25 cellular contexts compared by ENCODE assay signal in genomic region chr4:48649505-48649904, GRCh38.
"Had no signal": no experiment of that assay in that cellular context is flagged by ENCODE, and none has a peak within 500 bp of the region (broad histone marks: within the 10 kb centered on the region; RNA-seq: fewer than 3 reads in every experiment).

No MANE protein-coding gene starts in this region.

- H3K27me3 ChIP-seq: adrenal gland, SJSA1 had no signal

- ATAC-seq: activated CD4-positive, alpha-beta T cell treated with anti-CD3 and anti-CD28 coated beads for 36 hours; activated CD8-positive, alpha-beta T cell treated with anti-CD3 and anti-CD28 coated beads for 36 hours; Panc1; T-helper 17 cell had no signal

- H3K36me3 ChIP-seq: adrenal gland, SJSA1, WERI-Rb-1 had no signal

- H3K4me3 ChIP-seq: adrenal gland, SJSA1 had no signal

- DNase-seq: activated CD4-positive, alpha-beta T cell treated with anti-CD3 and anti-CD28 coated beads for 36 hours; activated CD4-positive, alpha-beta T cell treated with anti-CD3 and anti-CD28 coated beads, Interleukin-2, amount 50 U/mL, for 1 hour; activated CD8-positive, alpha-beta memory T cell treated with anti-CD3 and anti-CD28 coated beads, Interleukin-2, amount 50 U/mL, for 48 hours; activated CD8-positive, alpha-beta T cell treated with anti-CD3 and anti-CD28 coated beads for 36 hours; activated naive CD4-positive, alpha-beta T cell treated with anti-CD3 and anti-CD28 coated beads, Interleukin-2, amount 50 U/mL, for 16 hours; activated naive CD8-positive, alpha-beta T cell treated with anti-CD3 and anti-CD28 coated beads, Interleukin-2, amount 10 ng/mL, durations not matched to agents 7 days and 5 days; activated T-cell treated with anti-CD3 and anti-CD28 coated beads, Interleukin-2, amount 50 U/mL, for 1 hour; adrenal gland; anterior cingulate cortex; NCI-H1092 treated with DMSO at 0.1 percent for 48 hours; NCI-H1417 treated with DMSO at 0.1 percent for 48 hours; NCI-H1694; NCI-H2029 treated with DMSO at 0.1 percent for 48 hours; NCI-H510A treated with DMSO at 0.1 percent for 48 hours; NCI-H69; NK-92 treated with Interleukin-12 subunit alpha and Interleukin-12 subunit beta, amount 100 ng/mL, for 24 hours; OCI-M1; SHP77; T-helper 17 cell; T-helper 9 cell; WERI-Rb-1 had no signal

- H3K9me3 ChIP-seq: adrenal gland, SJSA1 had no signal

- H3K27ac ChIP-seq: adrenal gland, KMS-11, RWPE1, SJSA1, WERI-Rb-1 had no signal
